Comparison of ENCODE assay signal across 10 cellular contexts in the genomic region with DNA sequence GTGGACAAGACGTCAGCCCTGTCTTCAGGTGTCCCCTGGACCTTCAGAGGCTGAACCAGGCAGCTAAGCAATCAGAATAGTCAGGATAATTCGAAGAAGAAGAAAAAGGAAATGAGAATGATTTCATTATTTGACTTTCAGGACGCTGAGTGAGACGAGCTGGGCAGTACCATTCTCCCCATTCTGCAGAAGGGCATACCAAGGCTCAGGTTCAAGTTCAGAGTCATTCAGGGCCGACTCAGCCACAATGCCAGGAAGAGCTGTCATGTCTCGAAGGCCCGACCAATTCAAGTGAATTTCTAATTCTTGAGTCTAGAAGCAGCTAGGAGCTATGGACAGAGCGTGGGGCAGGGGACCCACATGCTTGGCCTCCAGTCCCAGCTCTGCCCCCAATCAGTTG.
"Had no signal": no experiment of that assay in that cellular context is flagged by ENCODE, and none has a peak within 500 bp of the region (broad histone marks: within the 10 kb centered on the region; RNA-seq: fewer than 3 reads in every experiment).

No MANE protein-coding gene starts in this region.

- DNase-seq: activated naive CD4-positive, alpha-beta T cell treated with anti-CD3 and anti-CD28 coated beads, Interleukin-2, amount 10 ng/mL, durations not matched to agents 7 days and 5 days; activated T-cell treated with anti-CD3 and anti-CD28 coated beads, Interleukin-2, amount 50 U/mL, for 48 hours; immature natural killer cell; left cardiac atrium; lower lobe of right lung; naive B cell; posterior cingulate gyrus had no signal

- H3K4me1 Mint-ChIP-seq: immature natural killer cell had no signal

- H3K27me3 ChIP-seq: tibial nerve, vagina had no signal

- H3K9me3 Mint-ChIP-seq: activated naive CD4-positive, alpha-beta T cell treated with anti-CD3 and anti-CD28 coated beads, Interleukin-2, amount 10 ng/mL, durations not matched to agents 7 days and 5 days; immature natural killer cell; naive B cell had no signal

- ATAC-seq: left cardiac atrium, lower lobe of right lung had no signal

- H3K4me1 ChIP-seq: esophagus muscularis mucosa, lower lobe of right lung, vagina had no signal

- H3K36me3 ChIP-seq: esophagus muscularis mucosa, lower lobe of right lung, tibial nerve, vagina had no signal

- H3K36me3 Mint-ChIP-seq: activated naive CD4-positive, alpha-beta T cell treated with anti-CD3 and anti-CD28 coated beads, Interleukin-2, amount 10 ng/mL, durations not matched to agents 7 days and 5 days; immature natural killer cell; naive B cell had no signal

- H3K4me3 Mint-ChIP-seq: activated naive CD4-positive, alpha-beta T cell treated with anti-CD3 and anti-CD28 coated beads, Interleukin-2, amount 10 ng/mL, durations not matched to agents 7 days and 5 days; immature natural killer cell; naive B cell had no signal

- H3K4me3 ChIP-seq: esophagus muscularis mucosa, lower lobe of right lung, tibial nerve, vagina had no signal

- H3K9me3 ChIP-seq: esophagus muscularis mucosa, lower lobe of right lung, tibial nerve, vagina had no signal

- H3K27ac Mint-ChIP-seq: activated naive CD4-positive, alpha-beta T cell treated with anti-CD3 and anti-CD28 coated beads, Interleukin-2, amount 10 ng/mL, durations not matched to agents 7 days and 5 days; immature natural killer cell had no signal

- H3K27ac ChIP-seq: esophagus muscularis mucosa, lower lobe of right lung, tibial nerve, vagina had no signal
